8 cellular contexts compared by ENCODE assay signal in genomic region chr7:138097064-138097741, GRCh38. TPM values are rescaled to one million over a fixed set of nuclear protein-coding genes. Genes with fewer than 3 reads are reported as not detected.
DNase-seq lines count a peak whose midpoint lies in the region; ATAC-seq and TF ChIP-seq lines count a peak whose summit lies in the region.

No MANE protein-coding gene starts in this region.

- H3K4me3 Mint-ChIP-seq in activated CD4-positive, alpha-beta T cell treated with anti-CD3 and anti-CD28 coated beads, Interleukin-2, amount 10 ng/mL, durations not matched to agents 24 days and 14 days: no peak overlapping the region
- no peak overlapping the region for H3K4me3 Mint-ChIP-seq in activated CD8-positive, alpha-beta T cell treated with anti-CD3 and anti-CD28 coated beads, Interleukin-2, amount 10 ng/mL, durations not matched to agents 7 days and 5 days
- H3K4me3 Mint-ChIP-seq in neural progenitor cell: no peak overlapping the region

- no peaks in the 10 kb centered on the region for H3K36me3 Mint-ChIP-seq in activated CD4-positive, alpha-beta T cell treated with anti-CD3 and anti-CD28 coated beads, Interleukin-2, amount 10 ng/mL, durations not matched to agents 24 days and 14 days (ENCODE audit: low read depth)
- no peaks in the 10 kb centered on the region for H3K36me3 Mint-ChIP-seq in activated CD8-positive, alpha-beta T cell treated with anti-CD3 and anti-CD28 coated beads, Interleukin-2, amount 10 ng/mL, durations not matched to agents 7 days and 5 days (ENCODE audit: low read depth)
- no peaks in the 10 kb centered on the region for H3K36me3 Mint-ChIP-seq in neural progenitor cell

- CTCF ChIA-PET in activated CD8-positive, alpha-beta T cell treated with anti-CD3 and anti-CD28 coated beads, Interleukin-2, amount 10 ng/mL, durations not matched to agents 7 days and 5 days (lab: Charles Lee): no interaction called here

- TF ChIP-seq CTCF in neural progenitor cell (IDR thresholded peaks at IDR 0.05): peak; percentile 27

- H4K20me1 ChIP-seq in neural progenitor cell (ENCODE audit: low read depth): no peaks in the 10 kb centered on the region

- ATAC-seq in activated CD8-positive, alpha-beta T cell treated with anti-CD3 and anti-CD28 coated beads, Interleukin-2, amount 10 ng/mL, durations not matched to agents 7 days and 5 days: no peak
- ATAC-seq in GM21381 (IDR thresholded peaks at IDR 0.05; ENCODE audit: unreplicated experiment) (no peak), HG02610 (IDR thresholded peaks at IDR 0.05; ENCODE audit: unreplicated experiment) (no peak), GM18858 (IDR thresholded peaks at IDR 0.05; ENCODE audit: unreplicated experiment) (no peak)

- H3K4me2 ChIP-seq in neural progenitor cell: no peak overlapping the region

- no peaks in the 10 kb centered on the region for H3K27me3 ChIP-seq in neural progenitor cell

- peak; percentile 69 for DNase-seq in activated CD4-positive, alpha-beta T cell treated with anti-CD3 and anti-CD28 coated beads, Interleukin-2, amount 10 ng/mL, durations not matched to agents 24 days and 14 days
- no peak for DNase-seq in activated CD4-positive, alpha-beta T cell treated with anti-CD3 and anti-CD28 coated beads for 4 hours
- DNase-seq in LHCN-M2 (ENCODE audit: low read depth): peak; percentile 34
- peak; percentile 25 for DNase-seq in activated CD8-positive, alpha-beta T cell treated with anti-CD3 and anti-CD28 coated beads, Interleukin-2, amount 10 ng/mL, durations not matched to agents 7 days and 5 days
- DNase-seq in neural progenitor cell (ENCODE audit: low spot score): peak; percentile 30

- peak overlapping the region; percentile 34 for H2AFZ ChIP-seq in neural progenitor cell (replicated peaks)

- H3K79me2 ChIP-seq in neural progenitor cell (ENCODE audit: low read depth): no peaks in the 10 kb centered on the region

- no peak overlapping the region for H3K9ac ChIP-seq in neural progenitor cell

- no peaks in the 10 kb centered on the region for H3K36me3 ChIP-seq in neural progenitor cell

- no peak overlapping the region for H3K27ac Mint-ChIP-seq in activated CD4-positive, alpha-beta T cell treated with anti-CD3 and anti-CD28 coated beads, Interleukin-2, amount 10 ng/mL, durations not matched to agents 24 days and 14 days
- no peak overlapping the region for H3K27ac Mint-ChIP-seq in activated CD8-positive, alpha-beta T cell treated with anti-CD3 and anti-CD28 coated beads, Interleukin-2, amount 10 ng/mL, durations not matched to agents 7 days and 5 days
- H3K27ac Mint-ChIP-seq in neural progenitor cell: no peak overlapping the region

- POLR2A ChIA-PET in activated CD8-positive, alpha-beta T cell treated with anti-CD3 and anti-CD28 coated beads, Interleukin-2, amount 10 ng/mL, durations not matched to agents 7 days and 5 days (lab: Charles Lee): no interaction called here

- no peak overlapping the region for H3K27ac ChIP-seq in neural progenitor cell

- no peaks in the 10 kb centered on the region for H3F3A ChIP-seq in neural progenitor cell (ENCODE audit: low read depth)

- no peaks in the 10 kb centered on the region for H3K9me3 ChIP-seq in neural progenitor cell (ENCODE audit: low read depth)

- H3K4me1 ChIP-seq in neural progenitor cell: no peaks in the 10 kb centered on the region

- no peaks in the 10 kb centered on the region for H3K4me1 Mint-ChIP-seq in activated CD4-positive, alpha-beta T cell treated with anti-CD3 and anti-CD28 coated beads, Interleukin-2, amount 10 ng/mL, durations not matched to agents 24 days and 14 days
- no peaks in the 10 kb centered on the region for H3K4me1 Mint-ChIP-seq in activated CD8-positive, alpha-beta T cell treated with anti-CD3 and anti-CD28 coated beads, Interleukin-2, amount 10 ng/mL, durations not matched to agents 7 days and 5 days (ENCODE audit: low read depth)
- peaks cover 7% of the 10 kb centered on the region for H3K4me1 Mint-ChIP-seq in neural progenitor cell

- intact Hi-C loops in activated CD4-positive, alpha-beta T cell treated with anti-CD3 and anti-CD28 coated beads, Interleukin-2, amount 10 ng/mL, durations not matched to agents 24 days and 14 days (cut with micrococcal nuclease): no loop called here

- H3K4me3 ChIP-seq in neural progenitor cell: no peak overlapping the region

- H3K27me3 Mint-ChIP-seq in activated CD4-positive, alpha-beta T cell treated with anti-CD3 and anti-CD28 coated beads, Interleukin-2, amount 10 ng/mL, durations not matched to agents 24 days and 14 days: no peaks in the 10 kb centered on the region
- peaks cover 2% of the 10 kb centered on the region for H3K27me3 Mint-ChIP-seq in activated CD8-positive, alpha-beta T cell treated with anti-CD3 and anti-CD28 coated beads, Interleukin-2, amount 10 ng/mL, durations not matched to agents 7 days and 5 days (ENCODE audit: low read depth)
- H3K27me3 Mint-ChIP-seq in neural progenitor cell (ENCODE audit: insufficient read depth, low read depth): peaks cover 4% of the 10 kb centered on the region

- no peaks in the 10 kb centered on the region for H3K9me3 Mint-ChIP-seq in activated CD4-positive, alpha-beta T cell treated with anti-CD3 and anti-CD28 coated beads, Interleukin-2, amount 10 ng/mL, durations not matched to agents 24 days and 14 days
- no peaks in the 10 kb centered on the region for H3K9me3 Mint-ChIP-seq in activated CD8-positive, alpha-beta T cell treated with anti-CD3 and anti-CD28 coated beads, Interleukin-2, amount 10 ng/mL, durations not matched to agents 7 days and 5 days (ENCODE audit: insufficient read depth)
- H3K9me3 Mint-ChIP-seq in neural progenitor cell: peaks cover 6% of the 10 kb centered on the region

RNA-seq across cellular contexts. Expression of gene AKR1D1, which starts 20.9 kb away (rescaled TPM):
- not detected in 2 replicates for total RNA-seq in activated CD4-positive, alpha-beta T cell treated with anti-CD3 and anti-CD28 coated beads, Interleukin-2, amount 10 ng/mL, durations not matched to agents 24 days and 14 days
- total RNA-seq in LHCN-M2 (2014; rRNA removed): not detected in 2 replicates
- not detected for polyA plus RNA-seq in LHCN-M2 (2012)
- not detected for total RNA-seq in activated CD8-positive, alpha-beta T cell treated with anti-CD3 and anti-CD28 coated beads, Interleukin-2, amount 10 ng/mL, durations not matched to agents 7 days and 5 days
- 0.28 TPM in 1 of 2 replicates, not detected in the other for total RNA-seq in neural progenitor cell (ENCODE audit: low replicate concordance)

Comparison
In these comparisons a context has a peak if more than half of its experiments do, and no peak if none do; other contexts are left out.
1. DNase-seq: peak in activated CD4-positive, alpha-beta T cell treated with anti-CD3 and anti-CD28 coated beads, Interleukin-2, amount 10 ng/mL, durations not matched to agents 24 days and 14 days (single experiment), LHCN-M2 (single experiment), activated CD8-positive, alpha-beta T cell treated with anti-CD3 and anti-CD28 coated beads, Interleukin-2, amount 10 ng/mL, durations not matched to agents 7 days and 5 days (single experiment) and neural progenitor cell (single experiment); none in activated CD4-positive, alpha-beta T cell treated with anti-CD3 and anti-CD28 coated beads for 4 hours (0 of 2).